In the genomic region with DNA sequence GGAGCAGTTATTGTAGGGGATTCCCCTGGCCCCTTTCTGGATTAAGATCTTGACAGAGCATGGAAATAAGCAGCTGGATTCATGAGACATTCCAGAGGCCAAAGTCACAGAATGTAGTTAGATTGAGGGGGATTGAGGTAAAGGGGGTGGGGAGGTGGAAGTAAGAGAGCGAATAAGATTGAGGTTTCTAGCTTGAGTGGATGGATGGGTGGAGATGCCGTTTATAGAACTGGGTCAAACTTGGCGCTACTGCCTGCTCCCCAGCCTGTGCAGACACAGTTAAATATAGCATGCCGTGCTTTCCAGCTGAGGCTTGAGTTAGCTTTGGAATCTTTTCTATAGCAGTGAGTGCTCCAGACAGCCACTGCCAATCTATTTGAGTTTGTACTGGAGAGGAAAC, we compare ENCODE assay signal across 8 cellular contexts.
A peak's percentile ranks its signal among the peaks of the same experiment; 100 is the strongest.
DNase-seq lines count a peak whose midpoint lies in the region; ATAC-seq and TF ChIP-seq lines count a peak whose summit lies in the region.

No MANE protein-coding gene starts in this region.

- no peaks in the 10 kb centered on the region for H3K27me3 Mint-ChIP-seq in activated CD8-positive, alpha-beta T cell treated with anti-CD3 and anti-CD28 coated beads, Interleukin-2, amount 10 ng/mL, durations not matched to agents 7 days and 5 days (ENCODE audit: low read depth)

- intact Hi-C loops in heart right ventricle (cut with DNase I) (loop anchor here in 3 of 10 donors (5.0 to 10.0 kb wide), 3 partner anchors 77 to 187 kb away; partner anchors contain the start of genes DYRK1A (in 1 of the 3) and VPS26C (in 1 of the 3)), sigmoid colon (cut with DNase I) (no loop called here)

- H3K36me3 Mint-ChIP-seq in activated CD8-positive, alpha-beta T cell treated with anti-CD3 and anti-CD28 coated beads, Interleukin-2, amount 10 ng/mL, durations not matched to agents 7 days and 5 days (ENCODE audit: low read depth) = peaks cover 32% of the 10 kb centered on the region

- TF ChIP-seq CTCF in heart right ventricle (IDR thresholded peaks at IDR 0.05) = no peak
- no peak for TF ChIP-seq CTCF in sigmoid colon (IDR thresholded peaks at IDR 0.05)

- H3K9me3 ChIP-seq in heart right ventricle (no peaks in the 10 kb centered on the region), sigmoid colon (no peaks in the 10 kb centered on the region)

- H3K4me1 ChIP-seq in heart right ventricle = peaks cover 15 to 100% (median 86%) of the 10 kb centered on the region in 9 donors
- peaks cover 0 to 81% (median 67%) of the 10 kb centered on the region in 4 donors for H3K4me1 ChIP-seq in sigmoid colon

- H3K4me3 ChIP-seq in heart right ventricle = no peak overlapping the region
- no peak overlapping the region for H3K4me3 ChIP-seq in sigmoid colon

- H3K27ac ChIP-seq in heart right ventricle (peak overlapping the region in 9 of 10 donors; percentile 14 to 75 (median 56)), sigmoid colon (peak overlapping the region; percentile 34 to 78 (median 56))

- CTCF ChIA-PET in activated CD8-positive, alpha-beta T cell treated with anti-CD3 and anti-CD28 coated beads, Interleukin-2, amount 10 ng/mL, durations not matched to agents 7 days and 5 days (lab: Charles Lee) = interaction anchor here (0.9 to 1.9 kb wide), 2 partner anchors 11 to 286 kb away, joined by 3 to 6 read pairs; no protein-coding TSS in a partner anchor

- H3K27ac Mint-ChIP-seq in activated CD8-positive, alpha-beta T cell treated with anti-CD3 and anti-CD28 coated beads, Interleukin-2, amount 10 ng/mL, durations not matched to agents 7 days and 5 days = no peak overlapping the region

- H3K36me3 ChIP-seq in heart right ventricle (peaks cover 0 to 8% (median 0%) of the 10 kb centered on the region in 9 donors), sigmoid colon (no peaks in the 10 kb centered on the region)

- WGBS in heart right ventricle, 2 donors = 19 to 43% methylated on average over 4 of the region's 4 CpGs
- 52 to 79% methylated on average over 4 of the region's 4 CpGs for WGBS in sigmoid colon, 2 donors

- ATAC-seq in heart right ventricle (peak; percentile 68 to 93 (median 85)), HG03565 (IDR thresholded peaks at IDR 0.05; ENCODE audit: unreplicated experiment) (no peak), GM19395 (IDR thresholded peaks at IDR 0.05; ENCODE audit: unreplicated experiment) (no peak)
- ATAC-seq in activated CD8-positive, alpha-beta T cell treated with anti-CD3 and anti-CD28 coated beads, Interleukin-2, amount 10 ng/mL, durations not matched to agents 7 days and 5 days = no peak

- no peak overlapping the region for H3K4me3 Mint-ChIP-seq in activated CD8-positive, alpha-beta T cell treated with anti-CD3 and anti-CD28 coated beads, Interleukin-2, amount 10 ng/mL, durations not matched to agents 7 days and 5 days

- H3K27me3 ChIP-seq in heart right ventricle (no peaks in the 10 kb centered on the region), sigmoid colon (no peaks in the 10 kb centered on the region)

- POLR2A ChIA-PET in activated CD8-positive, alpha-beta T cell treated with anti-CD3 and anti-CD28 coated beads, Interleukin-2, amount 10 ng/mL, durations not matched to agents 7 days and 5 days (lab: Charles Lee) = no interaction called here

- no peak for TF ChIP-seq POLR2A in sigmoid colon (IDR thresholded peaks at IDR 0.05)

- peaks cover 46% of the 10 kb centered on the region for H3K4me1 Mint-ChIP-seq in activated CD8-positive, alpha-beta T cell treated with anti-CD3 and anti-CD28 coated beads, Interleukin-2, amount 10 ng/mL, durations not matched to agents 7 days and 5 days (ENCODE audit: low read depth)

- H3K9me3 Mint-ChIP-seq in activated CD8-positive, alpha-beta T cell treated with anti-CD3 and anti-CD28 coated beads, Interleukin-2, amount 10 ng/mL, durations not matched to agents 7 days and 5 days (ENCODE audit: insufficient read depth) = no peaks in the 10 kb centered on the region

- DNase-seq in EH (ENCODE audit: low read depth) (peak; percentile 97), T1000 (lab: John Stamatoyannopoulos, UW) (peak; percentile 39), heart right ventricle (peak; percentile 24 to 65), sigmoid colon (no peak), mesenteric fat pad (ENCODE audit: low spot score) (no peak)
- DNase-seq in activated CD8-positive, alpha-beta T cell treated with anti-CD3 and anti-CD28 coated beads, Interleukin-2, amount 10 ng/mL, durations not matched to agents 7 days and 5 days = no peak

- no peak for TF ChIP-seq EP300 in sigmoid colon (IDR thresholded peaks at IDR 0.05)

Comparison
In these comparisons a context has a peak if more than half of its experiments do, and no peak if none do; other contexts are left out.
1. DNase-seq: peak in EH (single experiment), T1000 (single experiment) and heart right ventricle (2 of 2); none in sigmoid colon (single experiment), mesenteric fat pad (single experiment) and activated CD8-positive, alpha-beta T cell treated with anti-CD3 and anti-CD28 coated beads, Interleukin-2, amount 10 ng/mL, durations not matched to agents 7 days and 5 days (single experiment).
2. ATAC-seq: peak in heart right ventricle (8 of 8); none in HG03565 (single experiment), activated CD8-positive, alpha-beta T cell treated with anti-CD3 and anti-CD28 coated beads, Interleukin-2, amount 10 ng/mL, durations not matched to agents 7 days and 5 days (single experiment) and GM19395 (single experiment).